In the genomic region with DNA sequence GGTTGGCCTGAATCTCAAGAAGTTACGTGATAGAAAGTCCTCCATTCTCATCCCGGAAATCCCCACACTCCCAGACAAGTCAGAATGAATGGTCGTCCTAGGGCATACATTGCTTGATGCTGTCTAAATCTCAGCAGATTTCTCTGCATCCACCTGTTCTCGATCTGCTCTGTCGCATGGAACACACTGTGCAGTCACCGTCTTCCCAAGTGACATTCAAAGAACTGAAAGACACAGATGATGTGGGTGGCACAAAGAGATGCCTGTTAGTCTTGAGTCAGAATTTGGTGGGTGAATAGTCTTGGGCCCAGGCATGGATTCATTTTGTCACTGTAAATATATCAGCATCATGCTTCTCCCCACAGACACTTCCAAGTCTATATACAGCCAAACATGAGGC, we compare ENCODE assay signal across 9 cellular contexts. TPM values are rescaled to one million over a fixed set of nuclear protein-coding genes. Genes with fewer than 3 reads are reported as not detected.
"Had no signal": no experiment of that assay in that cellular context is flagged by ENCODE, and none has a peak within 500 bp of the region (broad histone marks: within the 10 kb centered on the region; RNA-seq: fewer than 3 reads in every experiment).

No MANE protein-coding gene starts in this region.

- FAIRE-seq: HepG2, K562 had no signal

- H3K36me3 Mint-ChIP-seq: IgD-negative memory B cell had no signal

- DNase-seq: IMR-90, KBM-7, KG1 had no signal

- H3K27ac ChIP-seq: HL-60 had no signal

- H3K4me3 ChIP-seq: K562 had no signal

- H3K9me3 Mint-ChIP-seq: IgD-negative memory B cell had no signal

- H3K27ac Mint-ChIP-seq: IgD-negative memory B cell had no signal

- ATAC-seq: HepG2, K562 had no signal

- H3K4me3 Mint-ChIP-seq: IgD-negative memory B cell had no signal

RNA-seq across cellular contexts. Expression of a gene that starts 0.5 kb away (rescaled TPM):
- total RNA-seq: HepG2, HT-29, HT1080, IMR-90, K562 had no signal
- polyA plus RNA-seq: HepG2, IgD-negative memory B cell, IMR-90, K562 had no signal

RNA-seq across cellular contexts. Expression of a gene that starts 5.3 kb away (rescaled TPM):
- total RNA-seq: HepG2, HT-29, HT1080, IMR-90, K562 had no signal
- polyA plus RNA-seq: HepG2, IgD-negative memory B cell, IMR-90, K562 had no signal

RNA-seq across cellular contexts. Expression of a gene that starts 6.1 kb away (rescaled TPM):
- total RNA-seq: HepG2, HT-29, HT1080, IMR-90, K562 had no signal
- polyA plus RNA-seq: HepG2, IgD-negative memory B cell, IMR-90, K562 had no signal

RNA-seq across cellular contexts. Expression of a gene that starts 17.8 kb away (rescaled TPM):
- total RNA-seq: HepG2, HT-29, HT1080, IMR-90, K562 had no signal
- polyA plus RNA-seq: HepG2, IgD-negative memory B cell, IMR-90, K562 had no signal

RNA-seq across cellular contexts. Expression of a gene that starts 23.5 kb away (rescaled TPM):
- total RNA-seq: HepG2, HT-29, HT1080, IMR-90, K562 had no signal
- polyA plus RNA-seq: HepG2, IgD-negative memory B cell, IMR-90, K562 had no signal
